Comparison of ENCODE assay signal across 7 cellular contexts in genomic region chr22:22235564-22235963, GRCh38. TPM values are rescaled to one million over a fixed set of nuclear protein-coding genes. Genes with fewer than 3 reads are reported as not detected.
DNase-seq lines count a peak whose midpoint lies in the region; ATAC-seq and TF ChIP-seq lines count a peak whose summit lies in the region.

No MANE protein-coding gene starts in this region.

- CTCF ChIA-PET in naive thymus-derived CD4-positive, alpha-beta T cell (lab: Charles Lee), result interaction anchor here (1.3 to 6.1 kb wide), 4 partner anchors 27 to 52 kb away, joined by 4 to 42 read pairs (median 8); no protein-coding TSS in a partner anchor

- no peaks in the 10 kb centered on the region for H3K4me1 Mint-ChIP-seq in GM23338
- peaks cover 11% of the 10 kb centered on the region for H3K4me1 Mint-ChIP-seq in T-helper 2 cell treated with Interferon-gamma antibody and Interleukin-4, amounts not matched to agents 5 μg/mL and 100 μg/mL, for 36 hours (ENCODE audit: low read depth)
- peaks cover 0 to 15% (median 0%) of the 10 kb centered on the region in 7 donors for H3K4me1 Mint-ChIP-seq in naive thymus-derived CD4-positive, alpha-beta T cell

- H3K79me2 ChIP-seq in GM23338 (replicated peaks; ENCODE audit: insufficient read depth), result no peaks in the 10 kb centered on the region

- H3K36me3 Mint-ChIP-seq in GM23338 (ENCODE audit: low read depth), result no peaks in the 10 kb centered on the region
- no peaks in the 10 kb centered on the region for H3K36me3 Mint-ChIP-seq in T-helper 2 cell treated with Interferon-gamma antibody and Interleukin-4, amounts not matched to agents 5 μg/mL and 100 μg/mL, for 36 hours (ENCODE audit: low read depth)
- no peaks in the 10 kb centered on the region for H3K36me3 Mint-ChIP-seq in naive thymus-derived CD4-positive, alpha-beta T cell

- H3K9me3 Mint-ChIP-seq in GM23338, result peaks cover 3% of the 10 kb centered on the region; the same call in 2 of the 3 replicates
- H3K9me3 Mint-ChIP-seq in T-helper 2 cell treated with Interferon-gamma antibody and Interleukin-4, amounts not matched to agents 5 μg/mL and 100 μg/mL, for 36 hours, result no peaks in the 10 kb centered on the region
- H3K9me3 Mint-ChIP-seq in naive thymus-derived CD4-positive, alpha-beta T cell, result peaks cover 0 to 1% (median 0%) of the 10 kb centered on the region in 11 donors

- intact Hi-C loops in naive thymus-derived CD4-positive, alpha-beta T cell (cut with micrococcal nuclease), result loop anchor here (1.0 kb wide), 2 partner anchors 27 to 79 kb away; no protein-coding TSS in a partner anchor
- intact Hi-C loops in sigmoid colon (cut with DNase I), result no loop called here

- H3K9me3 ChIP-seq in naive thymus-derived CD4-positive, alpha-beta T cell (ENCODE audit: control insufficient read depth in 2 of 3, low read length in 3 of 3), result no peaks in the 10 kb centered on the region
- no peaks in the 10 kb centered on the region for H3K9me3 ChIP-seq in sigmoid colon

- 7 to 21% methylated on average over 2 of the region's 2 CpGs for WGBS in sigmoid colon, 2 donors

- no peaks in the 10 kb centered on the region for H3K9me2 ChIP-seq in GM23338 (ENCODE audit: insufficient read depth)

- no peak overlapping the region for H3K4me3 Mint-ChIP-seq in GM23338
- H3K4me3 Mint-ChIP-seq in T-helper 2 cell treated with Interferon-gamma antibody and Interleukin-4, amounts not matched to agents 5 μg/mL and 100 μg/mL, for 36 hours, result no peak overlapping the region
- no peak overlapping the region for H3K4me3 Mint-ChIP-seq in naive thymus-derived CD4-positive, alpha-beta T cell

- no peak overlapping the region for H3K4me2 ChIP-seq in GM23338

- H3K27me3 ChIP-seq in GM23338 (ENCODE audit: insufficient read depth), result peaks cover 100% of the 10 kb centered on the region
- H3K27me3 ChIP-seq in naive thymus-derived CD4-positive, alpha-beta T cell (ENCODE audit: control insufficient read depth in 2 of 2, insufficient read depth in 2 of 2, low read length in 2 of 2), result no peaks in the 10 kb centered on the region
- H3K27me3 ChIP-seq in sigmoid colon, result peaks cover 0 to 9% (median 0%) of the 10 kb centered on the region in 3 donors

- POLR2A ChIA-PET in naive thymus-derived CD4-positive, alpha-beta T cell (lab: Charles Lee), result interaction anchor here (0.9 kb wide), 1 partner anchor 28 kb away, joined by 4 read pairs; no protein-coding TSS in a partner anchor

- H3K4me1 ChIP-seq in GM23338 (ENCODE audit: insufficient read depth) (no peaks in the 10 kb centered on the region), sigmoid colon (no peaks in the 10 kb centered on the region)
- no peaks in the 10 kb centered on the region for H3K4me1 ChIP-seq in naive thymus-derived CD4-positive, alpha-beta T cell (ENCODE audit: control insufficient read depth in 2 of 2, insufficient read depth in 2 of 2, low read length in 2 of 2)

- no peak overlapping the region for H2AFZ ChIP-seq in GM23338

- no peak overlapping the region for H3K4me3 ChIP-seq in GM23338
- H3K4me3 ChIP-seq in cardiac fibroblast (replicated peaks in 1 of 2; ENCODE audit: low read depth in 2 of 2, low read length in 2 of 2), result no peak overlapping the region
- H3K4me3 ChIP-seq in naive thymus-derived CD4-positive, alpha-beta T cell (ENCODE audit: low read length), result no peak overlapping the region
- H3K4me3 ChIP-seq in sigmoid colon, result no peak overlapping the region

- H3K36me3 ChIP-seq in GM23338 (ENCODE audit: insufficient read depth) (no peaks in the 10 kb centered on the region), sigmoid colon (no peaks in the 10 kb centered on the region)
- no peaks in the 10 kb centered on the region for H3K36me3 ChIP-seq in naive thymus-derived CD4-positive, alpha-beta T cell (ENCODE audit: control insufficient read depth in 2 of 3, insufficient read depth in 3 of 3, low read length in 3 of 3)

- no peak overlapping the region for H3K27ac Mint-ChIP-seq in GM23338
- peak overlapping the region; percentile 10 for H3K27ac Mint-ChIP-seq in T-helper 2 cell treated with Interferon-gamma antibody and Interleukin-4, amounts not matched to agents 5 μg/mL and 100 μg/mL, for 36 hours
- peak overlapping the region in 1 of 9 donors; percentile 15 for H3K27ac Mint-ChIP-seq in naive thymus-derived CD4-positive, alpha-beta T cell

- no peaks in the 10 kb centered on the region for H3F3A ChIP-seq in GM23338 (replicated peaks; ENCODE audit: low read depth)

- ATAC-seq in GM23338 (peak; percentile 66), HG02588 (IDR thresholded peaks at IDR 0.05; ENCODE audit: unreplicated experiment) (no peak)
- peak; percentile 38 for ATAC-seq in naive thymus-derived CD4-positive, alpha-beta T cell

- no peak for TF ChIP-seq POLR2A in sigmoid colon (IDR thresholded peaks at IDR 0.05)

- peaks cover 6% of the 10 kb centered on the region for H4K20me1 ChIP-seq in GM23338 (replicated peaks; ENCODE audit: insufficient read depth)

- H3K27ac ChIP-seq in GM23338 (ENCODE audit: low read depth), result no peak overlapping the region
- no peak overlapping the region for H3K27ac ChIP-seq in naive thymus-derived CD4-positive, alpha-beta T cell (ENCODE audit: low read depth, low read length)
- no peak overlapping the region for H3K27ac ChIP-seq in sigmoid colon

- TF ChIP-seq EP300 in sigmoid colon (IDR thresholded peaks at IDR 0.05), result no peak

- DNase-seq in GM23338 (ENCODE audit: low spot score) (peak; percentile 71), cardiac fibroblast (ENCODE audit: low read depth in 2 of 2) (peak; percentile 11 to 59), COLO829 (ENCODE audit: low spot score) (no peak), sigmoid colon (no peak)
- DNase-seq in T-helper 2 cell treated with Interferon-gamma antibody and Interleukin-4, amounts not matched to agents 5 μg/mL and 100 μg/mL, for 36 hours (ENCODE audit: low spot score), result peak; percentile 36
- peak in 7 of 9 donors; percentile 18 to 53 (median 21) for DNase-seq in naive thymus-derived CD4-positive, alpha-beta T cell

- peaks cover 98% of the 10 kb centered on the region for H3K27me3 Mint-ChIP-seq in GM23338 (ENCODE audit: insufficient read depth, low read depth, poor library complexity)
- H3K27me3 Mint-ChIP-seq in T-helper 2 cell treated with Interferon-gamma antibody and Interleukin-4, amounts not matched to agents 5 μg/mL and 100 μg/mL, for 36 hours (ENCODE audit: low read depth), result no peaks in the 10 kb centered on the region
- peaks cover 0 to 7% (median 4%) of the 10 kb centered on the region in 5 donors for H3K27me3 Mint-ChIP-seq in naive thymus-derived CD4-positive, alpha-beta T cell

- TF ChIP-seq CTCF in GM23338 (conservative IDR thresholded peaks at IDR 0.05; ENCODE audit: low read depth in 2 of 2), result peak; percentile 70 to 82
- peak; percentile 63 for TF ChIP-seq CTCF in cardiac fibroblast (IDR thresholded peaks at IDR 0.05; ENCODE audit: low read depth, low read length)
- TF ChIP-seq CTCF in sigmoid colon (IDR thresholded peaks at IDR 0.05), result no peak

TF ChIP-seq in GM23338, 12 proteins besides CTCF, POLR2A, EP300 and RAD21 (continues in another document):
- TF ChIP-seq POLR2AphosphoS5 (IDR thresholded peaks at IDR 0.05; ENCODE audit: low read depth) (no peak), ZNF114 (CRISPR knock-in tag; IDR thresholded peaks at IDR 0.05) (no peak), ZNF331 (CRISPR knock-in tag; IDR thresholded peaks at IDR 0.05; ENCODE audit: low read depth) (no peak), REST (IDR thresholded peaks at IDR 0.05; ENCODE audit: unreplicated experiment) (no peak), ETS1 (IDR thresholded peaks at IDR 0.05) (no peak), EZH2 (IDR thresholded peaks at IDR 0.05; ENCODE audit: low read depth, unreplicated experiment) (no peak), EZH2phosphoT487 (IDR thresholded peaks at IDR 0.05; ENCODE audit: unreplicated experiment) (no peak)

RNA-seq across cellular contexts. Expression of gene VPREB1, which starts 9.0 kb away (rescaled TPM):
- total RNA-seq in GM23338 (2014; rRNA removed; shearing (Covaris generic)), result not detected in 2 replicates
- polyA plus RNA-seq in GM23338 (2016; fragmentation: Nextera tagmentation; extraction: Ambion mirVana), result not detected in 2 replicates
- total RNA-seq in naive thymus-derived CD4-positive, alpha-beta T cell, result not detected
- polyA plus RNA-seq in naive thymus-derived CD4-positive, alpha-beta T cell, result not detected
- total RNA-seq in sigmoid colon, result not detected
- polyA plus RNA-seq in sigmoid colon, result 1 to 10 TPM in 1 of 3 donors, not detected in 2; 1.9 TPM

Comparison
In these comparisons a context has a peak if more than half of its experiments do, and no peak if none do; other contexts are left out.
1. DNase-seq: peak in GM23338 (single experiment), T-helper 2 cell treated with Interferon-gamma antibody and Interleukin-4, amounts not matched to agents 5 μg/mL and 100 μg/mL, for 36 hours (single experiment), cardiac fibroblast (2 of 2) and naive thymus-derived CD4-positive, alpha-beta T cell (7 of 9); none in COLO829 (single experiment) and sigmoid colon (single experiment).
2. CTCF ChIP-seq: peak in GM23338 (2 of 2) and cardiac fibroblast (single experiment); none in sigmoid colon (0 of 4).